In genomic region chr17:50153650-50154575, GRCh38 we compare ENCODE assay signal across 11 cellular contexts. TPM values are rescaled to one million over a fixed set of nuclear protein-coding genes. Genes with fewer than 3 reads are reported as not detected.
DNase-seq lines count a peak whose midpoint lies in the region; ATAC-seq and TF ChIP-seq lines count a peak whose summit lies in the region.
"Had no signal": no experiment of that assay in that cellular context is flagged by ENCODE, and none has a peak within 500 bp of the region (broad histone marks: within the 10 kb centered on the region; RNA-seq: fewer than 3 reads in every experiment).

No MANE protein-coding gene starts in this region.

- H3K9me3 ChIP-seq in mammary epithelial cell (replicated peaks; ENCODE audit: insufficient read depth, low read length), result no peaks in the 10 kb centered on the region

- no peak for TF ChIP-seq CTCF in mammary epithelial cell (conservative IDR thresholded peaks at IDR 0.05 in 1 of 2, IDR thresholded peaks at IDR 0.05 in 1 of 2; ENCODE audit: extremely low read depth in 1 of 2, insufficient read depth in 1 of 2, low read depth in 1 of 2, low read length in 2 of 2)

- no TSS peak for BruUV-seq in mammary epithelial cell (replicated peaks; lab: Mats Ljungman, UMichigan)

- peak overlapping the region in 1 of 10 donors; percentile 45 for H3K4me3 Mint-ChIP-seq in naive thymus-derived CD8-positive, alpha-beta T cell

- H3K4me1 ChIP-seq in mammary epithelial cell (ENCODE audit: insufficient read depth, low read length), result peaks cover 49% of the 10 kb centered on the region

- H3K9ac ChIP-seq in mammary epithelial cell (ENCODE audit: insufficient read depth, low read length), result no peak overlapping the region

- peak overlapping the region in 9 of 10 donors; percentile 53 to 89 (median 81) for H3K27ac Mint-ChIP-seq in naive thymus-derived CD8-positive, alpha-beta T cell

- CTCF ChIA-PET in mammary epithelial cell (lab: Charles Lee; ENCODE audit: low non-redundant PET), result no interaction called here

- ATAC-seq in Right ventricle myocardium inferior (peak; percentile 39), HG02938 (IDR thresholded peaks at IDR 0.05; ENCODE audit: unreplicated experiment) (no peak), GM18870 (IDR thresholded peaks at IDR 0.05; ENCODE audit: unreplicated experiment) (no peak)
- ATAC-seq in naive thymus-derived CD8-positive, alpha-beta T cell, result no peak

- no peaks in the 10 kb centered on the region for H4K20me1 ChIP-seq in mammary epithelial cell (ENCODE audit: insufficient read depth, low read length)

- H3K36me3 ChIP-seq in mammary epithelial cell (ENCODE audit: insufficient read depth, low read length), result no peaks in the 10 kb centered on the region

- no peaks in the 10 kb centered on the region for H3K36me3 Mint-ChIP-seq in naive thymus-derived CD8-positive, alpha-beta T cell

- H3K4me2 ChIP-seq in mammary epithelial cell (ENCODE audit: insufficient read depth, low read depth, low read length), result no peak overlapping the region

- H3K27me3 Mint-ChIP-seq in naive thymus-derived CD8-positive, alpha-beta T cell, result no peaks in the 10 kb centered on the region

- intact Hi-C loops in Right ventricle myocardium inferior (cut with DNase I) (loop anchor here (5.0 kb wide), 2 partner anchors 42 to 367 kb away; partner anchors contain the start of gene KAT7), cardiac septum (cut with DNase I) (no loop called here), mammary epithelial cell (cut with micrococcal nuclease) (loop anchor here (5.0 kb wide), 1 partner anchor 127 kb away; no protein-coding TSS in a partner anchor)

- dilution Hi-C loops in mammary epithelial cell (cut with HindIII; ENCODE audit: low sequenced_read_pairs), result no loop called here

- DNase-seq in Right ventricle myocardium inferior (ENCODE audit: missing footprints) (peak; percentile 84), cardiac septum (ENCODE audit: low spot score) (no peak), mammary epithelial cell (peak; percentile 74), activated gamma-delta T cell (lab: John Stamatoyannopoulos, UW) (no peak), NCI-H510A treated with DMSO at 0.1 percent for 48 hours (lab: John Stamatoyannopoulos, UW) (no peak)
- no peak for DNase-seq in naive thymus-derived CD8-positive, alpha-beta T cell
- DNase-seq: activated CD4-positive, alpha-beta T cell treated with anti-CD3 and anti-CD28 coated beads for 1 hour; H7 had no signal

- no peak overlapping the region for H2AFZ ChIP-seq in mammary epithelial cell (ENCODE audit: low read depth, low read length)

- in situ Hi-C loops in mammary epithelial cell (cut with MboI; ENCODE audit: low sequenced_read_pairs in 2 of 2), result no loop called here

- no peaks in the 10 kb centered on the region for H3K9me3 Mint-ChIP-seq in naive thymus-derived CD8-positive, alpha-beta T cell

- H3K4me1 Mint-ChIP-seq in naive thymus-derived CD8-positive, alpha-beta T cell, result peaks cover 9 to 51% (median 49%) of the 10 kb centered on the region in 4 donors

- WGBS in mammary epithelial cell (ENCODE audit: low coverage, missing lambda C conversion rate), result 20% methylated on average over 14 of the region's 16 CpGs

- peaks cover 17% of the 10 kb centered on the region for H3K79me2 ChIP-seq in mammary epithelial cell (ENCODE audit: insufficient read depth, low read length)

- H3K4me3 ChIP-seq in mammary epithelial cell (replicated peaks in 1 of 3; ENCODE audit: insufficient read depth in 1 of 3, low read depth in 2 of 3, low read length in 3 of 3), result no peak overlapping the region

- POLR2A ChIA-PET in naive thymus-derived CD8-positive, alpha-beta T cell (lab: Charles Lee), result interaction anchor here (1.0 to 7.8 kb wide), 3 partner anchors 7 to 15 kb away, joined by 3 to 90 read pairs (median 53); no protein-coding TSS in a partner anchor

- H3K27ac ChIP-seq in mammary epithelial cell (ENCODE audit: insufficient read depth, low read depth, low read length), result no peak overlapping the region

- no peaks in the 10 kb centered on the region for H3K27me3 ChIP-seq in mammary epithelial cell (ENCODE audit: insufficient read depth, low read length)

RNA-seq across cellular contexts. Expression of gene PPP1R9B, which starts 3.4 kb away (rescaled TPM):
- total RNA-seq in Right ventricle myocardium inferior (38.4 TPM), cardiac septum (46.1 TPM), mammary epithelial cell (10 to 100 TPM; 19.5 to 46.7 TPM)
- 13.7 TPM for polyA plus RNA-seq in mammary epithelial cell
- 19.9 TPM for polyA minus RNA-seq in mammary epithelial cell
- total RNA-seq in naive thymus-derived CD8-positive, alpha-beta T cell, result 10 to 100 TPM; 82.8 to 83.6 TPM
- polyA plus RNA-seq in naive thymus-derived CD8-positive, alpha-beta T cell, result under 1 TPM; 0.29 to 0.84 (median 0.67) TPM

RNA-seq across cellular contexts. Expression of gene SGCA, which starts 11.9 kb away (rescaled TPM):
- total RNA-seq in Right ventricle myocardium inferior (151 TPM), cardiac septum (159 TPM), mammary epithelial cell (not detected)
- polyA plus RNA-seq in mammary epithelial cell, result not detected
- polyA minus RNA-seq in mammary epithelial cell, result not detected
- total RNA-seq in naive thymus-derived CD8-positive, alpha-beta T cell, result not detected
- polyA plus RNA-seq in naive thymus-derived CD8-positive, alpha-beta T cell, result under 1 TPM in 1 of 3 donors, not detected in 2; 0.71 TPM
- total RNA-seq: pulmonary artery endothelial cell had no signal

RNA-seq across cellular contexts. Expression of gene SAMD14, which starts 24.0 kb away (rescaled TPM):
- total RNA-seq in Right ventricle myocardium inferior (1.7 TPM), cardiac septum (4.4 TPM), mammary epithelial cell (under 1 TPM; 0.12 to 0.33 TPM)
- 0.05 TPM for polyA plus RNA-seq in mammary epithelial cell
- 0.98 TPM for polyA minus RNA-seq in mammary epithelial cell
- total RNA-seq in naive thymus-derived CD8-positive, alpha-beta T cell, result under 1 TPM in 1 of 2 experiments, not detected in 1; 0.30 TPM
- polyA plus RNA-seq in naive thymus-derived CD8-positive, alpha-beta T cell, result not detected

RNA-seq across cellular contexts. Expression of gene COL1A1, which starts 47.5 kb away (rescaled TPM):
- total RNA-seq in Right ventricle myocardium inferior (28.2 TPM), cardiac septum (142 TPM), mammary epithelial cell (10 to 100 TPM in 1 of 2 donors, 1 to 10 TPM in 1; 9.2 to 14.2 TPM)
- 1.8 TPM for polyA plus RNA-seq in mammary epithelial cell
- polyA minus RNA-seq in mammary epithelial cell, result 11.4 TPM
- under 1 TPM; 0.44 to 0.83 TPM for total RNA-seq in naive thymus-derived CD8-positive, alpha-beta T cell
- polyA plus RNA-seq in naive thymus-derived CD8-positive, alpha-beta T cell, result not detected

RNA-seq across cellular contexts. Expression of gene PDK2, which starts 58.8 kb away (rescaled TPM):
- total RNA-seq in Right ventricle myocardium inferior (260 TPM), cardiac septum (131 TPM), mammary epithelial cell (10 to 100 TPM; 18.2 to 24.8 TPM)
- 7.7 TPM for polyA plus RNA-seq in mammary epithelial cell
- polyA minus RNA-seq in mammary epithelial cell, result 13.5 TPM
- total RNA-seq in naive thymus-derived CD8-positive, alpha-beta T cell, result 10 to 100 TPM; 44.4 to 45.3 TPM
- 10 to 100 TPM; 27.9 to 47.4 (median 40.4) TPM for polyA plus RNA-seq in naive thymus-derived CD8-positive, alpha-beta T cell

Comparison
In these comparisons a context has a peak if more than half of its experiments do, and no peak if none do; other contexts are left out.
1. DNase-seq: peak in Right ventricle myocardium inferior (single experiment) and mammary epithelial cell (single experiment); none in cardiac septum (single experiment), naive thymus-derived CD8-positive, alpha-beta T cell (0 of 10), activated gamma-delta T cell (single experiment) and NCI-H510A treated with DMSO at 0.1 percent for 48 hours (single experiment).
2. RNA of gene SGCA, which starts 11.9 kb away (total RNA-seq): 159 TPM in cardiac septum (single experiment) and 151 TPM in Right ventricle myocardium inferior (single experiment); not detected in naive thymus-derived CD8-positive, alpha-beta T cell and not detected in mammary epithelial cell; every median in the first group is over 100 times any median in the second.